15 cellular contexts compared by ENCODE assay signal in genomic region chr6:169229611-169230321, GRCh38. TPM values are rescaled to one million over a fixed set of nuclear protein-coding genes. Genes with fewer than 3 reads are reported as not detected.
A peak's percentile ranks its signal among the peaks of the same experiment; 100 is the strongest.
DNase-seq lines count a peak whose midpoint lies in the region; ATAC-seq and TF ChIP-seq lines count a peak whose summit lies in the region.
"Had no signal": no experiment of that assay in that cellular context is flagged by ENCODE, and none has a peak within 500 bp of the region (broad histone marks: within the 10 kb centered on the region; RNA-seq: fewer than 3 reads in every experiment).

No MANE protein-coding gene starts in this region.

- intact Hi-C loops in breast epithelium (cut with DNase I; ENCODE audit: low total_unique reads) = no loop called here
- intact Hi-C loops in MCF 10A (cut with micrococcal nuclease) = no loop called here
- intact Hi-C loops in uterus (cut with DNase I; ENCODE audit: low total_unique reads) = no loop called here

- in situ Hi-C loops in brain microvascular endothelial cell (cut with HindIII; ENCODE audit: low pct_ligation_motif_present, low sequenced_read_pairs) = no loop called here

- H3K9me3 ChIP-seq in breast epithelium = no peaks in the 10 kb centered on the region
- H3K9me3 ChIP-seq in gastroesophageal sphincter = no peaks in the 10 kb centered on the region
- no peaks in the 10 kb centered on the region for H3K9me3 ChIP-seq in uterus
- H3K9me3 ChIP-seq: prostate gland, suprapubic skin had no signal

- H3K27ac Mint-ChIP-seq in MCF 10A (ENCODE audit: low read depth, unreplicated experiment) (no peak overlapping the region), nephron (peak overlapping the region; percentile 4 to 53 (median 40))
- H3K27ac Mint-ChIP-seq: CD4-positive, alpha-beta T cell had no signal

- peaks cover 10% of the 10 kb centered on the region for H3K4me1 Mint-ChIP-seq in MCF 10A (ENCODE audit: insufficient read depth, unreplicated experiment)
- H3K4me1 Mint-ChIP-seq in nephron = peaks cover 13% of the 10 kb centered on the region

- H3K4me1 ChIP-seq in breast epithelium (no peaks in the 10 kb centered on the region), gastroesophageal sphincter (peaks cover 0 to 16% (median 0%) of the 10 kb centered on the region in 3 donors), uterus (peaks cover 0 to 3% of the 10 kb centered on the region in 2 donors)
- H3K4me1 ChIP-seq: prostate gland had no signal

- H3K4me3 Mint-ChIP-seq in MCF 10A (ENCODE audit: unreplicated experiment) (no peak overlapping the region), nephron (no peak overlapping the region)
- H3K4me3 Mint-ChIP-seq: CD4-positive, alpha-beta T cell had no signal

- CTCF ChIA-PET in MCF 10A (lab: Yijun Ruan, JAX) = no interaction called here

- no peak for TF ChIP-seq POLR2A in breast epithelium (IDR thresholded peaks at IDR 0.05)
- TF ChIP-seq POLR2A in gastroesophageal sphincter (IDR thresholded peaks at IDR 0.05) = no peak
- TF ChIP-seq POLR2A in uterus (IDR thresholded peaks at IDR 0.05) = no peak

- H3K27me3 ChIP-seq in breast epithelium = no peaks in the 10 kb centered on the region
- H3K27me3 ChIP-seq in gastroesophageal sphincter = no peaks in the 10 kb centered on the region
- H3K27me3 ChIP-seq in uterus = no peaks in the 10 kb centered on the region
- H3K27me3 ChIP-seq in brain microvascular endothelial cell (replicated peaks) = no peaks in the 10 kb centered on the region
- H3K27me3 ChIP-seq: suprapubic skin had no signal

- H3K36me3 Mint-ChIP-seq in MCF 10A (ENCODE audit: insufficient read depth, unreplicated experiment) = no peaks in the 10 kb centered on the region
- H3K36me3 Mint-ChIP-seq in nephron (ENCODE audit: low read depth) = peaks cover 22% of the 10 kb centered on the region

- H3K27ac ChIP-seq in breast epithelium (peak overlapping the region; percentile 63 to 68), gastroesophageal sphincter (peak overlapping the region in 2 of 4 donors; percentile 25 to 54), uterus (peak overlapping the region; percentile 41 to 46), brain microvascular endothelial cell (no peak overlapping the region)
- H3K27ac ChIP-seq: prostate gland, suprapubic skin had no signal

- no peak for TF ChIP-seq EP300 in gastroesophageal sphincter (IDR thresholded peaks at IDR 0.05)

- ATAC-seq in gastroesophageal sphincter = peak; percentile 57
- ATAC-seq in HG03439 (IDR thresholded peaks at IDR 0.05; ENCODE audit: unreplicated experiment) = no peak

- DNase-seq in breast epithelium (ENCODE audit: low spot score in 2 of 2) (peak in 1 of 2 donors; percentile 50), MCF 10A (ENCODE audit: unreplicated experiment) (no peak), uterus (peak; percentile 32 to 47), RPMI8226 (no peak), brain microvascular endothelial cell (no peak)
- DNase-seq: activated CD4-positive, alpha-beta T cell treated with anti-CD3 and anti-CD28 coated beads, Interleukin-2, amount 50 U/mL, for 1 hour; amniotic stem cell; CD4-positive, alpha-beta T cell; SHP77; T-helper 9 cell had no signal

- POLR2A ChIA-PET in MCF 10A (lab: Yijun Ruan, JAX) = interaction anchor here (1.2 kb wide), 1 partner anchor 113 kb away, joined by 3 read pairs; no protein-coding TSS in a partner anchor

- H3K27me3 Mint-ChIP-seq in MCF 10A (ENCODE audit: insufficient read depth, unreplicated experiment) = no peaks in the 10 kb centered on the region
- H3K27me3 Mint-ChIP-seq in nephron (ENCODE audit: low read depth) = peaks cover 7% of the 10 kb centered on the region

- peaks cover 17% of the 10 kb centered on the region for H3K9me3 Mint-ChIP-seq in MCF 10A (ENCODE audit: unreplicated experiment)
- peaks cover 2% of the 10 kb centered on the region for H3K9me3 Mint-ChIP-seq in nephron

- H3K4me3 ChIP-seq in breast epithelium = peak overlapping the region in 2 of 3 donors; percentile 10 to 31
- no peak overlapping the region for H3K4me3 ChIP-seq in gastroesophageal sphincter
- no peak overlapping the region for H3K4me3 ChIP-seq in uterus
- no peak overlapping the region for H3K4me3 ChIP-seq in brain microvascular endothelial cell (ENCODE audit: low read depth, low read length)
- H3K4me3 ChIP-seq: prostate gland, suprapubic skin had no signal

- TF ChIP-seq CTCF in breast epithelium (IDR thresholded peaks at IDR 0.05) (no peak), MCF 10A (IDR thresholded peaks at IDR 0.05; ENCODE audit: unreplicated experiment) (no peak), gastroesophageal sphincter (IDR thresholded peaks at IDR 0.05) (no peak), nephron (IDR thresholded peaks at IDR 0.05; ENCODE audit: unreplicated experiment in 3 of 3) (no peak), uterus (IDR thresholded peaks at IDR 0.05) (no peak), brain microvascular endothelial cell (IDR thresholded peaks at IDR 0.05; ENCODE audit: low read depth, low read length, missing control alignments) (no peak)

- no peaks in the 10 kb centered on the region for H3K36me3 ChIP-seq in breast epithelium
- peaks cover 0 to 64% of the 10 kb centered on the region in 2 donors for H3K36me3 ChIP-seq in gastroesophageal sphincter
- H3K36me3 ChIP-seq in uterus = no peaks in the 10 kb centered on the region
- peaks cover 98% of the 10 kb centered on the region for H3K36me3 ChIP-seq in brain microvascular endothelial cell (replicated peaks)
- H3K36me3 ChIP-seq: prostate gland had no signal

- no TSS peak for BruUV-seq in MCF 10A (replicated peaks; lab: Mats Ljungman, UMichigan)

- 47 to 48% methylated on average over 7 to 12 of the region's 13 CpGs for WGBS in gastroesophageal sphincter (ENCODE audit: low coverage in 1 of 2), 2 donors

RNA-seq across cellular contexts. Expression of gene THBS2, which starts 23.9 kb away (rescaled TPM):
- total RNA-seq in breast epithelium (100 to 1,000 TPM in 1 of 3 donors, 10 to 100 TPM in 2; 31.9 to 145 (median 73.0) TPM), MCF 10A (2022) (0.05 TPM in 1 of 2 replicates, not detected in the other), gastroesophageal sphincter (10 to 100 TPM; 21.5 to 41.9 (median 35.7) TPM), uterus (100 to 1,000 TPM in 2 of 4 donors, 10 to 100 TPM in 2; 84.0 to 224 (median 136) TPM)
- total RNA-seq: CD4-positive, alpha-beta T cell had no signal

Comparison
In these comparisons a context has a peak if more than half of its experiments do, and no peak if none do; other contexts are left out.
1. RNA of gene THBS2, which starts 23.9 kb away (total RNA-seq): 84.0 to 224 TPM in uterus, 31.9 to 145 TPM in breast epithelium and 21.5 to 41.9 TPM in gastroesophageal sphincter; 0.05 TPM in MCF 10A; every median in the first group is over 10 times any median in the second.
2. DNase-seq: peak in uterus (2 of 2); none in MCF 10A (single experiment), RPMI8226 (single experiment) and brain microvascular endothelial cell (single experiment).
3. H3K4me3 ChIP-seq: peak in breast epithelium (2 of 3); none in gastroesophageal sphincter (0 of 2), uterus (0 of 2) and brain microvascular endothelial cell (single experiment).